In genomic region chr3:175246234-175246633, GRCh38 we compare ENCODE assay signal across 19 cellular contexts.
"Had no signal": no experiment of that assay in that cellular context is flagged by ENCODE, and none has a peak within 500 bp of the region (broad histone marks: within the 10 kb centered on the region; RNA-seq: fewer than 3 reads in every experiment).

No MANE protein-coding gene starts in this region.

- H3K4me3 ChIP-seq: neural progenitor cell, ovary, pancreas, prostate gland, psoas muscle, right atrium auricular region, right lobe of liver, sigmoid colon, skin epidermis, smooth muscle cell, spleen had no signal

- H3K4me2 ChIP-seq: neural progenitor cell, smooth muscle cell had no signal

- H3K9ac ChIP-seq: neural progenitor cell, parathyroid adenoma had no signal

- H3K27me3 ChIP-seq: neural progenitor cell, neutrophil, ovary, pancreas, right atrium auricular region, right lobe of liver, sigmoid colon, spleen had no signal

- H3K36me3 ChIP-seq: neural progenitor cell, neutrophil, ovary, pancreas, prostate gland, right atrium auricular region, right lobe of liver, sigmoid colon, spleen had no signal

- H2AFZ ChIP-seq: neural progenitor cell, parathyroid adenoma had no signal

- H3K79me2 ChIP-seq: parathyroid adenoma had no signal

- ATAC-seq: naive thymus-derived CD4-positive, alpha-beta T cell; naive thymus-derived CD8-positive, alpha-beta T cell; natural killer cell; natural killer cell treated with Interleukin-12 subunit alpha and Interleukin-12 subunit beta and Interleukin-15 and Interleukin-18, amount 100 ng/mL, for 72 hours; pancreas; psoas muscle; right cardiac atrium; right lobe of liver; sciatic nerve had no signal

- H3K9me3 ChIP-seq: neutrophil, ovary, pancreas, prostate gland, psoas muscle, right atrium auricular region, right lobe of liver, sigmoid colon had no signal

- H3K27ac ChIP-seq: neural progenitor cell, neutrophil, ovary, pancreas, parathyroid adenoma, prostate gland, psoas muscle, right atrium auricular region, right lobe of liver, sigmoid colon, skin epidermis, spleen had no signal
